ENCODE assay signal across 1 cellular context in genomic region chr12:132132609-132133430, GRCh38.
TF ChIP-seq lines count a peak whose summit lies in the region.

No MANE protein-coding gene starts in this region.

TF ChIP-seq in HepG2, 621 proteins besides CTCF, POLR2A, EP300 and RAD21 (continued from another document):
- TF ChIP-seq AGO2 (optimal IDR thresholded peaks at IDR 0.05; ENCODE audit: low read depth, low read length): peak; percentile 92
